In the genomic region with DNA sequence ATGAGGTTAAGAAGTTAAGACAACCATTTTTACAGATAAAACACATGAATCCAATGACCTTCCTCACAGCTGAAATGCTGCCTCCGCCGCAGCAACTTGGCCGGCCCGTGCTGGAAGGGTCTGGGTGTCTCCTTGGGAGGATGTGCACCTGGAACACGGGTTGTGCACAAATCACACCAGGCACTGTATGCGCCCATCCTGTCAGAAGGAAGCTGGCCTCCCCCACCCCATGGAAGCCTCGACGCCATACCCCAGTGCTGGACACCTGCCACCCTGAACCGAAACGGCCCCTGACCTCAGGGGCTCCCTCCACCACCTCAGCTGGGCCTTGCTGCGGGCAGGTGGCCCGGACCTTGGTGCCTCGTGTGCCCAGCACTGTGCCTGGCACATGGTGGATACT, we compare ENCODE assay signal across 2 cellular contexts.
TF ChIP-seq lines count a peak whose summit lies in the region.

No MANE protein-coding gene starts in this region.

TF ChIP-seq in IMR-90, 13 proteins besides CTCF, POLR2A, EP300 and RAD21:
- TF ChIP-seq SMC3 (IDR thresholded peaks at IDR 0.05; ENCODE audit: low read depth, low read length) (no peak), MAZ (IDR thresholded peaks at IDR 0.05; ENCODE audit: borderline replicate concordance, low read depth, low read length) (no peak), RCOR1 (IDR thresholded peaks at IDR 0.05; ENCODE audit: insufficient replicate concordance, low read length) (no peak), FOS (IDR thresholded peaks at IDR 0.05; ENCODE audit: low read depth, low read length) (no peak), MAFK (IDR thresholded peaks at IDR 0.05; ENCODE audit: low read depth, low read length) (no peak), RFX5 (IDR thresholded peaks at IDR 0.05; ENCODE audit: low read depth, low read length) (no peak), CHD1 (IDR thresholded peaks at IDR 0.05; ENCODE audit: low read depth, low read length) (no peak), CEBPB (IDR thresholded peaks at IDR 0.05; ENCODE audit: low read depth, low read length) (no peak), MXI1 (IDR thresholded peaks at IDR 0.05; ENCODE audit: borderline replicate concordance, low read depth, low read length) (no peak), BHLHE40 (IDR thresholded peaks at IDR 0.05; ENCODE audit: low read depth, low read length) (no peak), NFE2L2 (IDR thresholded peaks at IDR 0.05; ENCODE audit: low read depth, low read length) (no peak)
- TF ChIP-seq, protein P1, sequence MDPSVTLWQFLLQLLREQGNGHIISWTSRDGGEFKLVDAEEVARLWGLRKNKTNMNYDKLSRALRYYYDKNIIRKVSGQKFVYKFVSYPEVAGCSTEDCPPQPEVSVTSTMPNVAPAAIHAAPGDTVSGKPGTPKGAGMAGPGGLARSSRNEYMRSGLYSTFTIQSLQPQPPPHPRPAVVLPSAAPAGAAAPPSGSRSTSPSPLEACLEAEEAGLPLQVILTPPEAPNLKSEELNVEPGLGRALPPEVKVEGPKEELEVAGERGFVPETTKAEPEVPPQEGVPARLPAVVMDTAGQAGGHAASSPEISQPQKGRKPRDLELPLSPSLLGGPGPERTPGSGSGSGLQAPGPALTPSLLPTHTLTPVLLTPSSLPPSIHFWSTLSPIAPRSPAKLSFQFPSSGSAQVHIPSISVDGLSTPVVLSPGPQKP (IDR thresholded peaks at IDR 0.05; ENCODE audit: borderline replicate concordance, low read depth, low read length) = no peak
- TF ChIP-seq, protein P2, sequence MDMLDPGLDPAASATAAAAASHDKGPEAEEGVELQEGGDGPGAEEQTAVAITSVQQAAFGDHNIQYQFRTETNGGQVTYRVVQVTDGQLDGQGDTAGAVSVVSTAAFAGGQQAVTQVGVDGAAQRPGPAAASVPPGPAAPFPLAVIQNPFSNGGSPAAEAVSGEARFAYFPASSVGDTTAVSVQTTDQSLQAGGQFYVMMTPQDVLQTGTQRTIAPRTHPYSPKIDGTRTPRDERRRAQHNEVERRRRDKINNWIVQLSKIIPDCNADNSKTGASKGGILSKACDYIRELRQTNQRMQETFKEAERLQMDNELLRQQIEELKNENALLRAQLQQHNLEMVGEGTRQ (IDR thresholded peaks at IDR 0.05; ENCODE audit: low read depth, low read length) = no peak

TF ChIP-seq in HEK293T, 16 proteins besides CTCF, POLR2A, EP300 and RAD21:
- TF ChIP-seq SP1 (IDR thresholded peaks at IDR 0.05) (no peak), L3MBTL2 (conservative IDR thresholded peaks at IDR 0.05) (no peak), CTBP1 (IDR thresholded peaks at IDR 0.05; ENCODE audit: borderline replicate concordance) (no peak)
- TF ChIP-seq, protein P3, sequence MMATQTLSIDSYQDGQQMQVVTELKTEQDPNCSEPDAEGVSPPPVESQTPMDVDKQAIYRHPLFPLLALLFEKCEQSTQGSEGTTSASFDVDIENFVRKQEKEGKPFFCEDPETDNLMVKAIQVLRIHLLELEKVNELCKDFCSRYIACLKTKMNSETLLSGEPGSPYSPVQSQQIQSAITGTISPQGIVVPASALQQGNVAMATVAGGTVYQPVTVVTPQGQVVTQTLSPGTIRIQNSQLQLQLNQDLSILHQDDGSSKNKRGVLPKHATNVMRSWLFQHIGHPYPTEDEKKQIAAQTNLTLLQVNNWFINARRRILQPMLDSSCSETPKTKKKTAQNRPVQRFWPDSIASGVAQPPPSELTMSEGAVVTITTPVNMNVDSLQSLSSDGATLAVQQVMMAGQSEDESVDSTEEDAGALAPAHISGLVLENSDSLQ (IDR thresholded peaks at IDR 0.05) = no peak
